Comparison of ENCODE assay signal across 8 cellular contexts in the genomic region with DNA sequence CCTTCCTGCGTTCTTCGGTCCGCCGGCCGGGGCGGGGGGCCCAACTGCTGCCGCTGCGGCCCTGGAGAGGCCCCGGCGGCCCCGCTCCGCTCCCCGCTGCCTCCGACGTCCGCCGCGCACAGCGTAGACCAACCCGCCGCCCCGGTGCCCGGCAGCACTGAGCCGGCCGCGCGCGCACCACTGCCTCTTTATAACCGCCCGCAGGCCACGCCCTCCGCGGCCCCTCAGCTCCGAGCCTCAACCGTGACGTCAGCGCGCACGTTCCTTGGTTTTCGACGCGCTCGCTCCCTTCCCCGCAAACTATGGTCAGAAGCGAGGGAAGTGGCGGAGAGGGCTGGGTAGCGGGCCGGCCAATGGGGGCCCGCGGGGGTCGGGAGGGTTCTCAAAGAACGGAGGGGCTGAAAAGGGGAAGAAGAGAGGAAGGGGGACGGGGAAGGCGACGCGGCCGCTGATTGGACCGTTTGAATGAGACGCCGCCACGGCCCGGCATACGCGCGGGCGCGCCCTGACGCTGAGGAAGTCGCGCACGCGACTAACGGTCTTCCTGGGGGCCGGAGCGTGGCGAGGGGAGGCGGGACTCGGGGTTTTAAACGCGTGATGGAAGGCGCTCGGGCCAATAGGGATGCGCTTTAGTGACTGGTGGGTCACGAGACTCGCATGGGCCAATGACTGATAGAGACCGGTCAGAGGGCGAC. TPM values are rescaled to one million over a fixed set of nuclear protein-coding genes. Genes with fewer than 3 reads are reported as not detected.
DNase-seq lines count a peak whose midpoint lies in the region; ATAC-seq and TF ChIP-seq lines count a peak whose summit lies in the region.

A gene (minus strand): TSS at position 164 of the 695 bp plus-strand sequence. CDS start 199 bp downstream, outside the sequence.

- H3K27me3 ChIP-seq in right atrium auricular region (no peaks in the 10 kb centered on the region), vagina (no peaks in the 10 kb centered on the region)

- no peak for TF ChIP-seq CTCF in right atrium auricular region (IDR thresholded peaks at IDR 0.05)
- TF ChIP-seq CTCF in vagina (IDR thresholded peaks at IDR 0.05) = no peak

- peak within 1 kb of the TSS; percentile 97 for H3K27ac ChIP-seq in right atrium auricular region
- H3K27ac ChIP-seq in vagina = peak within 1 kb of the TSS; percentile 92

- H3K4me3 ChIP-seq in right atrium auricular region = peak within 1 kb of the TSS; percentile 63 to 84
- H3K4me3 ChIP-seq in vagina = peak within 1 kb of the TSS; percentile 76 to 100

- H3K4me1 ChIP-seq in right atrium auricular region (peaks cover 0 to 20% of the 10 kb centered on the region in 2 donors), vagina (peaks cover 26% of the 10 kb centered on the region)

- DNase-seq in NCI-H187 treated with DMSO at 0.1 percent for 48 hours (lab: John Stamatoyannopoulos, UW) (peak; percentile 97), anterior cingulate cortex (lab: John Stamatoyannopoulos, UW) (peak; percentile 84 to 100 (median 98)), right atrium auricular region (ENCODE audit: low spot score) (peak; percentile 100), pulmonary artery endothelial cell (ENCODE audit: low read depth, low spot score) (peak; percentile 99), vagina (ENCODE audit: extremely low spot score in 2 of 2) (peak in 1 of 2 donors; percentile 99)

- ATAC-seq in GM18499 (IDR thresholded peaks at IDR 0.05; ENCODE audit: insufficient read depth, unreplicated experiment) = peak; percentile 69
- ATAC-seq in HG02943 (IDR thresholded peaks at IDR 0.05; ENCODE audit: low read depth, unreplicated experiment) = peak; percentile 91

- peak; percentile 19 to 95 for TF ChIP-seq POLR2A in vagina (IDR thresholded peaks at IDR 0.05)

- no peaks in the 10 kb centered on the region for H3K9me3 ChIP-seq in right atrium auricular region
- no peaks in the 10 kb centered on the region for H3K9me3 ChIP-seq in vagina

- intact Hi-C loops in T-helper 2 cell treated with Interferon-gamma antibody and Interleukin-4, amounts not matched to agents 100 ng/mL and 5 ng/mL, for 36 hours (cut with micrococcal nuclease) = loop anchor here (1.0 to 5.0 kb wide), 8 partner anchors 22 to 290 kb away; a partner anchor contains a TSS
- intact Hi-C loops in vagina (cut with DNase I) = loop anchor here (10.0 kb wide), 1 partner anchor 197 kb away; a partner anchor contains a TSS

- peaks cover 25% of the 10 kb centered on the region for H3K36me3 ChIP-seq in right atrium auricular region
- H3K36me3 ChIP-seq in vagina = peaks cover 0 to 25% of the 10 kb centered on the region in 2 donors

RNA-seq across cellular contexts. Expression of the gene that starts here (rescaled TPM):
- 213 and 217 TPM in 2 replicates for total RNA-seq in T-helper 2 cell treated with Interferon-gamma antibody and Interleukin-4, amounts not matched to agents 100 ng/mL and 5 ng/mL, for 36 hours
- total RNA-seq in right atrium auricular region = 10 to 100 TPM; 19.1 to 22.0 TPM
- total RNA-seq in pulmonary artery endothelial cell = 150 and 327 TPM in 2 replicates
- total RNA-seq in vagina = 22.3 TPM
